In the genomic region with DNA sequence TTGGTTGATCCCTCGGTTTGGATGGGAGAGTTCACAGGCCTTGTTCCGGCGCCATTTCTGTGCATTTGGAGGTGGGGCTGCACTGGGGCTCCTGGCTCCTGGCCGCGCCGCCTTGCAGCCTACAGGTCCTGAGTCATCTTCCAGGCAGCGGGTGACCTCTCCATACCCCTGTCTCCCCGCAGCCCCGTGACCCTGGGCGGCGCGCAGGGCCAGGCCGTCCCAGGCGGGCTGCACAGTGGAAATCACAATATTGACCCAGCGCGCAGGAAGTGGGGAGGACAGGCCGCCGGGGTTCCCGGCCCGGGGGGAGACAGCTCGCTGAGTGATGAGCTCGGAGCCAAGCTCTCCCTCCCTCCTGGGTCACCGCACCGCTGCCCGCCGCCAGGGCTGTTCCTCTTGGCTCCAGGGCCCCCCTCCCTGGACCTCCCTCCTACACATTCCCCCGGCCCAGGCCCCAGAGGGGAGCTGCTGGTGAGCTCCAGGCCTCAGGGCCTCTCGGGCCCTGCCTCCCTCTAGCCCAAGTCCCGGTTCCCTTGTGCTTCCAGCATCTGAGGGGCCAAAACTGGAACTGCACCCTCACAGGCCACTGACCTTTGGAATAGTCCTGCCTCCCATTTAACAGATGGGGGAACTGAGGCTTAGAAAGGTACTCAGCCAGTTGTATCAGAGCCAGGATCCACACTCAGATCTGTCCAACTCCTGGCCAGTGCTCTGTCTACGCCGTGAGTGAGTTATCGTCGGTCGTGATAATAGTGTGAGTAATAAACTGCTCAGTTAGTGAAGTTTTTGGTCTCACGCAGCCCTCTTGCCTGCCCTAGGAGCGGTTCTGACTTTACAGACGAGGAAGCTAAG, we compare ENCODE assay signal across 1 cellular context.
A peak's percentile ranks its signal among the peaks of the same experiment; 100 is the strongest.
TF ChIP-seq lines count a peak whose summit lies in the region.

No MANE protein-coding gene starts in this region.

TF ChIP-seq in K562, 482 proteins besides CTCF, POLR2A, EP300 and RAD21 (continued from another document and continues in another):
- no peak for TF ChIP-seq ARHGAP35 (IDR thresholded peaks at IDR 0.05; ENCODE audit: partially characterized antibody)
- no peak for TF ChIP-seq RBM39 (optimal IDR thresholded peaks at IDR 0.05; ENCODE audit: low read depth, low read length)
- TF ChIP-seq HLTF (IDR thresholded peaks at IDR 0.05), result no peak
- TF ChIP-seq RBM14 (IDR thresholded peaks at IDR 0.05; ENCODE audit: borderline replicate concordance, insufficient read depth, low read depth, low read length), result no peak
- no peak for TF ChIP-seq LEF1 (IDR thresholded peaks at IDR 0.05)
- no peak for TF ChIP-seq CCAR2 (IDR thresholded peaks at IDR 0.05; ENCODE audit: low read depth, low read length)
- no peak for TF ChIP-seq MYNN (IDR thresholded peaks at IDR 0.05)
- no peak for TF ChIP-seq MYNN (CRISPR knock-in tag; IDR thresholded peaks at IDR 0.05)
- TF ChIP-seq LARP7 (IDR thresholded peaks at IDR 0.05), result no peak
- TF ChIP-seq ETV1 (tag; conservative IDR thresholded peaks at IDR 0.05; ENCODE audit: low read depth), result peak; percentile 66
- TF ChIP-seq NCOA4 (IDR thresholded peaks at IDR 0.05; ENCODE audit: partially characterized antibody), result no peak
- TF ChIP-seq CCNT2 (IDR thresholded peaks at IDR 0.05; ENCODE audit: borderline replicate concordance, extremely low read depth, insufficient read length, low read depth, low read length), result peak; percentile 70
- TF ChIP-seq ZNF384 (IDR thresholded peaks at IDR 0.05; ENCODE audit: low read depth, low read length), result no peak
- TF ChIP-seq, protein P1, sequence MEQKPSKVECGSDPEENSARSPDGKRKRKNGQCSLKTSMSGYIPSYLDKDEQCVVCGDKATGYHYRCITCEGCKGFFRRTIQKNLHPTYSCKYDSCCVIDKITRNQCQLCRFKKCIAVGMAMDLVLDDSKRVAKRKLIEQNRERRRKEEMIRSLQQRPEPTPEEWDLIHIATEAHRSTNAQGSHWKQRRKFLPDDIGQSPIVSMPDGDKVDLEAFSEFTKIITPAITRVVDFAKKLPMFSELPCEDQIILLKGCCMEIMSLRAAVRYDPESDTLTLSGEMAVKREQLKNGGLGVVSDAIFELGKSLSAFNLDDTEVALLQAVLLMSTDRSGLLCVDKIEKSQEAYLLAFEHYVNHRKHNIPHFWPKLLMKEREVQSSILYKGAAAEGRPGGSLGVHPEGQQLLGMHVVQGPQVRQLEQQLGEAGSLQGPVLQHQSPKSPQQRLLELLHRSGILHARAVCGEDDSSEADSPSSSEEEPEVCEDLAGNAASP (IDR thresholded peaks at IDR 0.05), result no peak
- no peak for TF ChIP-seq ZNF224 (CRISPR knock-in tag; IDR thresholded peaks at IDR 0.05)
- TF ChIP-seq FOXJ2 (tag; IDR thresholded peaks at IDR 0.05), result no peak
- TF ChIP-seq ZNF24 (IDR thresholded peaks at IDR 0.05), result peak; percentile 20
- no peak for TF ChIP-seq RBM17 (IDR thresholded peaks at IDR 0.05; ENCODE audit: borderline replicate concordance, low read depth, low read length)
- TF ChIP-seq, protein P2, sequence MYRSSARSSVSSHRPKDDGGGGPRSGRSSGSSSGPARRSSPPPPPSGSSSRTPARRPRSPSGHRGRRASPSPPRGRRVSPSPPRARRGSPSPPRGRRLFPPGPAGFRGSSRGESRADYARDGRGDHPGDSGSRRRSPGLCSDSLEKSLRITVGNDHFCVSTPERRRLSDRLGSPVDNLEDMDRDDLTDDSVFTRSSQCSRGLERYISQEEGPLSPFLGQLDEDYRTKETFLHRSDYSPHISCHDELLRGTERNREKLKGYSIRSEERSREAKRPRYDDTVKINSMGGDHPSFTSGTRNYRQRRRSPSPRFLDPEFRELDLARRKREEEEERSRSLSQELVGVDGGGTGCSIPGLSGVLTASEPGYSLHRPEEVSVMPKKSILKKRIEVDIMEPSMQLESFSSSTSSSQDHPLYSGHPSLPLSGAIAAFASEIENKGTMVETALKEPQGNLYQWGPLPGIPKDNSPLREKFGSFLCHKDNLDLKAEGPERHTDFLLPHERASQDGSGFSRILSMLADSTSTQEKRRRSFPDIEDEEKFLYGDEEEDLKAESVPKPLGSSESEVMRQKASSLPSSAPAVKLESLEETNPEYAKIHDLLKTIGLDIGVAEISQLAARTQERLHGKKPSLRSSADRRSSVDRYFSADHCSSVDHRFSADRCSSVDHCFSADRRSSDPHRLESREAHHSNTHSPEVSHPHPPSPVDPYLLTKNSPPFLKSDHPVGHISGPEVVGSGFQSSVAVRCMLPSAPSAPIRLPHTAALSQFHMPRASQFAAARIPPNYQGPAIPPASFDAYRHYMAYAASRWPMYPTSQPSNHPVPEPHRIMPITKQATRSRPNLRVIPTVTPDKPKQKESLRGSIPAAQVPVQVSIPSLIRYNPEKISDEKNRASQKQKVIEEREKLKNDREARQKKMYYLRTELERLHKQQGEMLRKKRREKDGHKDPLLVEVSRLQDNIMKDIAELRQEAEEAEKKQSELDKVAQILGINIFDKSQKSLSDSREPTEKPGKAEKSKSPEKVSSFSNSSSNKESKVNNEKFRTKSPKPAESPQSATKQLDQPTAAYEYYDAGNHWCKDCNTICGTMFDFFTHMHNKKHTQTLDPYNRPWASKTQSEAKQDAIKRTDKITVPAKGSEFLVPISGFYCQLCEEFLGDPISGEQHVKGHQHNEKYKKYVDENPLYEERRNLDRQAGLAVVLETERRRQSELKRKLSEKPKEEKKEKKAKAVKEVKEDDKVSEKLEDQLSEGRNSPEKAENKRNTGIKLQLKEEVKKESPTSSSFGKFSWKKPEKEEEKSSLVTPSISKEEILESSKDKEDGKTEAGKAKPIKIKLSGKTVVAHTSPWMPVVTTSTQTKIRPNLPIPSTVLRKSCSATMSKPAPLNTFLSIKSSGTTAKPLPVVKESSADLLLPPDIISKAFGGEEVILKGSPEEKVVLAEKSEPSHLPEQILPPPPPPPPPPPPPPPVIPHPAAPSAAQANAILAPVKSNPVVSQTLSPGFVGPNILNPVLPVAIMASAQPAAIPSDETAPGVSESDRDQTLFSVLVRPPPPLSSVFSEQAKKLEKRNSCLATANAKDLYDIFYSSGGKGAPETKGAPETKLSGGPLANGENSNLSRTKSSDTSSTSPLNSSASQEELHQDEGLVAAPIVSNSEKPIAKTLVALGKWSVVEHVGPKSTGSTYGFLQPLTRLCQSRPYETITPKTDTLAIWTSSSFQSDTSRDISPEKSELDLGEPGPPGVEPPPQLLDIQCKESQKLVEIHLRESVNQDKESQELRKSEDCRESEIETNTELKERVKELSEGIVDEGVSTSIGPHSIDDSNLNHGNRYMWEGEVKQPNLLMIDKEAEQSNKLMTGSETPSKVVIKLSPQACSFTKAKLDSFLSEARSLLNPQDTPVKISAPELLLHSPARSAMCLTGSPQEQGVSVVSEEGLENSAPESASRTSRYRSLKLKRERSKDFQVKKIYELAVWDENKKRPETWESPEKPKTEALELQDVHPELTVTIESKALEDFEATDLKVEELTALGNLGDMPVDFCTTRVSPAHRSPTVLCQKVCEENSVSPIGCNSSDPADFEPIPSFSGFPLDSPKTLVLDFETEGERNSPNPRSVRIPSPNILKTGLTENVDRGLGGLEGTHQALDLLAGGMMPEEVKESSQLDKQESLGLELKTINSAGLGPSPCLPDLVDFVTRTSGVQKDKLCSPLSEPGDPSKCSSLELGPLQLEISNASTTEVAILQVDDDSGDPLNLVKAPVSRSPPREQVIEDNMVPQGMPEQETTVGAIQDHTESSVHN (IDR thresholded peaks at IDR 0.05; ENCODE audit: borderline replicate concordance in 1 of 2, low read depth in 1 of 2), result no peak
- no peak for TF ChIP-seq ESRRB (CRISPR knock-in tag; IDR thresholded peaks at IDR 0.05; ENCODE audit: borderline replicate concordance)
- TF ChIP-seq, protein P3, sequence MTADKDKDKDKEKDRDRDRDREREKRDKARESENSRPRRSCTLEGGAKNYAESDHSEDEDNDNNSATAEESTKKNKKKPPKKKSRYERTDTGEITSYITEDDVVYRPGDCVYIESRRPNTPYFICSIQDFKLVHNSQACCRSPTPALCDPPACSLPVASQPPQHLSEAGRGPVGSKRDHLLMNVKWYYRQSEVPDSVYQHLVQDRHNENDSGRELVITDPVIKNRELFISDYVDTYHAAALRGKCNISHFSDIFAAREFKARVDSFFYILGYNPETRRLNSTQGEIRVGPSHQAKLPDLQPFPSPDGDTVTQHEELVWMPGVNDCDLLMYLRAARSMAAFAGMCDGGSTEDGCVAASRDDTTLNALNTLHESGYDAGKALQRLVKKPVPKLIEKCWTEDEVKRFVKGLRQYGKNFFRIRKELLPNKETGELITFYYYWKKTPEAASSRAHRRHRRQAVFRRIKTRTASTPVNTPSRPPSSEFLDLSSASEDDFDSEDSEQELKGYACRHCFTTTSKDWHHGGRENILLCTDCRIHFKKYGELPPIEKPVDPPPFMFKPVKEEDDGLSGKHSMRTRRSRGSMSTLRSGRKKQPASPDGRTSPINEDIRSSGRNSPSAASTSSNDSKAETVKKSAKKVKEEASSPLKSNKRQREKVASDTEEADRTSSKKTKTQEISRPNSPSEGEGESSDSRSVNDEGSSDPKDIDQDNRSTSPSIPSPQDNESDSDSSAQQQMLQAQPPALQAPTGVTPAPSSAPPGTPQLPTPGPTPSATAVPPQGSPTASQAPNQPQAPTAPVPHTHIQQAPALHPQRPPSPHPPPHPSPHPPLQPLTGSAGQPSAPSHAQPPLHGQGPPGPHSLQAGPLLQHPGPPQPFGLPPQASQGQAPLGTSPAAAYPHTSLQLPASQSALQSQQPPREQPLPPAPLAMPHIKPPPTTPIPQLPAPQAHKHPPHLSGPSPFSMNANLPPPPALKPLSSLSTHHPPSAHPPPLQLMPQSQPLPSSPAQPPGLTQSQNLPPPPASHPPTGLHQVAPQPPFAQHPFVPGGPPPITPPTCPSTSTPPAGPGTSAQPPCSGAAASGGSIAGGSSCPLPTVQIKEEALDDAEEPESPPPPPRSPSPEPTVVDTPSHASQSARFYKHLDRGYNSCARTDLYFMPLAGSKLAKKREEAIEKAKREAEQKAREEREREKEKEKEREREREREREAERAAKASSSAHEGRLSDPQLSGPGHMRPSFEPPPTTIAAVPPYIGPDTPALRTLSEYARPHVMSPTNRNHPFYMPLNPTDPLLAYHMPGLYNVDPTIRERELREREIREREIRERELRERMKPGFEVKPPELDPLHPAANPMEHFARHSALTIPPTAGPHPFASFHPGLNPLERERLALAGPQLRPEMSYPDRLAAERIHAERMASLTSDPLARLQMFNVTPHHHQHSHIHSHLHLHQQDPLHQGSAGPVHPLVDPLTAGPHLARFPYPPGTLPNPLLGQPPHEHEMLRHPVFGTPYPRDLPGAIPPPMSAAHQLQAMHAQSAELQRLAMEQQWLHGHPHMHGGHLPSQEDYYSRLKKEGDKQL (CRISPR knock-in tag; IDR thresholded peaks at IDR 0.05; ENCODE audit: borderline replicate concordance), result no peak
- TF ChIP-seq, protein P4, sequence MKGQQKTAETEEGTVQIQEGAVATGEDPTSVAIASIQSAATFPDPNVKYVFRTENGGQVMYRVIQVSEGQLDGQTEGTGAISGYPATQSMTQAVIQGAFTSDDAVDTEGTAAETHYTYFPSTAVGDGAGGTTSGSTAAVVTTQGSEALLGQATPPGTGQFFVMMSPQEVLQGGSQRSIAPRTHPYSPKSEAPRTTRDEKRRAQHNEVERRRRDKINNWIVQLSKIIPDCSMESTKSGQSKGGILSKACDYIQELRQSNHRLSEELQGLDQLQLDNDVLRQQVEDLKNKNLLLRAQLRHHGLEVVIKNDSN (CRISPR knock-in tag; IDR thresholded peaks at IDR 0.05), result peak; percentile 51; the same call in 1 of the 2 replicates
- TF ChIP-seq, protein P5, sequence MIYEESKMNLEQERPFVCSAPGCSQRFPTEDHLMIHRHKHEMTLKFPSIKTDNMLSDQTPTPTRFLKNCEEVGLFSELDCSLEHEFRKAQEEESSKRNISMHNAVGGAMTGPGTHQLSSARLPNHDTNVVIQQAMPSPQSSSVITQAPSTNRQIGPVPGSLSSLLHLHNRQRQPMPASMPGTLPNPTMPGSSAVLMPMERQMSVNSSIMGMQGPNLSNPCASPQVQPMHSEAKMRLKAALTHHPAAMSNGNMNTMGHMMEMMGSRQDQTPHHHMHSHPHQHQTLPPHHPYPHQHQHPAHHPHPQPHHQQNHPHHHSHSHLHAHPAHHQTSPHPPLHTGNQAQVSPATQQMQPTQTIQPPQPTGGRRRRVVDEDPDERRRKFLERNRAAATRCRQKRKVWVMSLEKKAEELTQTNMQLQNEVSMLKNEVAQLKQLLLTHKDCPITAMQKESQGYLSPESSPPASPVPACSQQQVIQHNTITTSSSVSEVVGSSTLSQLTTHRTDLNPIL (CRISPR knock-in tag; IDR thresholded peaks at IDR 0.05), result no peak
- peak; percentile 55 for TF ChIP-seq NEUROD1 (IDR thresholded peaks at IDR 0.05; ENCODE audit: borderline replicate concordance, low read depth, low read length, partially characterized antibody)
- no peak for TF ChIP-seq PPARD (CRISPR knock-in tag; IDR thresholded peaks at IDR 0.05)
- no peak for TF ChIP-seq SIX5 (IDR thresholded peaks at IDR 0.05; ENCODE audit: borderline replicate concordance in 1 of 2, insufficient read depth in 1 of 2, low read depth in 1 of 2, low read length in 2 of 2)
- TF ChIP-seq, protein P6, sequence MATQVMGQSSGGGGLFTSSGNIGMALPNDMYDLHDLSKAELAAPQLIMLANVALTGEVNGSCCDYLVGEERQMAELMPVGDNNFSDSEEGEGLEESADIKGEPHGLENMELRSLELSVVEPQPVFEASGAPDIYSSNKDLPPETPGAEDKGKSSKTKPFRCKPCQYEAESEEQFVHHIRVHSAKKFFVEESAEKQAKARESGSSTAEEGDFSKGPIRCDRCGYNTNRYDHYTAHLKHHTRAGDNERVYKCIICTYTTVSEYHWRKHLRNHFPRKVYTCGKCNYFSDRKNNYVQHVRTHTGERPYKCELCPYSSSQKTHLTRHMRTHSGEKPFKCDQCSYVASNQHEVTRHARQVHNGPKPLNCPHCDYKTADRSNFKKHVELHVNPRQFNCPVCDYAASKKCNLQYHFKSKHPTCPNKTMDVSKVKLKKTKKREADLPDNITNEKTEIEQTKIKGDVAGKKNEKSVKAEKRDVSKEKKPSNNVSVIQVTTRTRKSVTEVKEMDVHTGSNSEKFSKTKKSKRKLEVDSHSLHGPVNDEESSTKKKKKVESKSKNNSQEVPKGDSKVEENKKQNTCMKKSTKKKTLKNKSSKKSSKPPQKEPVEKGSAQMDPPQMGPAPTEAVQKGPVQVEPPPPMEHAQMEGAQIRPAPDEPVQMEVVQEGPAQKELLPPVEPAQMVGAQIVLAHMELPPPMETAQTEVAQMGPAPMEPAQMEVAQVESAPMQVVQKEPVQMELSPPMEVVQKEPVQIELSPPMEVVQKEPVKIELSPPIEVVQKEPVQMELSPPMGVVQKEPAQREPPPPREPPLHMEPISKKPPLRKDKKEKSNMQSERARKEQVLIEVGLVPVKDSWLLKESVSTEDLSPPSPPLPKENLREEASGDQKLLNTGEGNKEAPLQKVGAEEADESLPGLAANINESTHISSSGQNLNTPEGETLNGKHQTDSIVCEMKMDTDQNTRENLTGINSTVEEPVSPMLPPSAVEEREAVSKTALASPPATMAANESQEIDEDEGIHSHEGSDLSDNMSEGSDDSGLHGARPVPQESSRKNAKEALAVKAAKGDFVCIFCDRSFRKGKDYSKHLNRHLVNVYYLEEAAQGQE (CRISPR knock-in tag; IDR thresholded peaks at IDR 0.05; ENCODE audit: low read depth), result no peak
- TF ChIP-seq HIVEP1 (CRISPR knock-in tag; IDR thresholded peaks at IDR 0.05), result no peak
- no peak for TF ChIP-seq ELF1 (tag; IDR thresholded peaks at IDR 0.05)
- no peak for TF ChIP-seq SMAD1 (IDR thresholded peaks at IDR 0.05; ENCODE audit: low read depth, low read length, partially characterized antibody)
